In genomic region chr19:33905937-33906577, GRCh38 we compare ENCODE assay signal across 8 cellular contexts.
DNase-seq lines count a peak whose midpoint lies in the region; ATAC-seq and TF ChIP-seq lines count a peak whose summit lies in the region.

No MANE protein-coding gene starts in this region.

- ATAC-seq in aorta (ENCODE audit: low FRiP score) (peak; percentile 80), GM21526 (IDR thresholded peaks at IDR 0.05; ENCODE audit: low FRiP score, unreplicated experiment) (no peak), HG02840 (IDR thresholded peaks at IDR 0.05; ENCODE audit: low FRiP score, unreplicated experiment) (no peak)

- H3K36me3 ChIP-seq in aorta (ENCODE audit: control insufficient read depth in 1 of 2, insufficient read depth in 2 of 2, low read length in 1 of 2): no peaks in the 10 kb centered on the region

- peak overlapping the region; percentile 97 for H3K27ac Mint-ChIP-seq in endothelial cell (ENCODE audit: unreplicated experiment)

- H3K36me3 Mint-ChIP-seq in endothelial cell (ENCODE audit: low read depth, unreplicated experiment): peaks cover 22% of the 10 kb centered on the region

- DNase-seq in stimulated activated CD4-positive, alpha-beta T cell treated with anti-CD3 and anti-CD28 coated beads, Interleukin-15, amount 100 ng/mL, for 24 hours: peak; percentile 25
- no peak for DNase-seq in stimulated activated CD4-positive, alpha-beta T cell treated with anti-CD3 and anti-CD28 coated beads, Interleukin-4, amount 100 ng/mL, for 4 hours
- DNase-seq in endothelial cell (ENCODE audit: low spot score): peak; percentile 84
- DNase-seq in mesenteric fat pad (ENCODE audit: low spot score): peak; percentile 92
- peak; percentile 68 to 89 for DNase-seq in aorta
- DNase-seq in NCI-H345 treated with DMSO at 0.1 percent for 48 hours (lab: John Stamatoyannopoulos, UW; ENCODE audit: unreplicated experiment): no peak

- WGBS in aorta, 2 donors: 1% methylated on average over 37 to 60 of the region's 60 CpGs

- H3K27ac ChIP-seq in aorta (ENCODE audit: low read depth in 1 of 2, low read length in 2 of 2): no peak overlapping the region

- no peaks in the 10 kb centered on the region for H3K9me3 ChIP-seq in aorta (ENCODE audit: control insufficient read depth, low read length)

- H3K4me1 ChIP-seq in aorta (ENCODE audit: control insufficient read depth in 1 of 2, insufficient read depth in 2 of 2, low read length in 2 of 2): no peaks in the 10 kb centered on the region

- H3K27me3 ChIP-seq in aorta (ENCODE audit: control insufficient read depth in 1 of 2, insufficient read depth in 2 of 2, low read length in 1 of 2): peaks cover 0 to 2% of the 10 kb centered on the region in 2 donors

- TF ChIP-seq CTCF in endothelial cell (IDR thresholded peaks at IDR 0.05; ENCODE audit: unreplicated experiment): no peak

- peak overlapping the region in 1 of 2 donors; percentile 29 for H3K4me3 ChIP-seq in aorta (ENCODE audit: low read length in 2 of 2)

- no peaks in the 10 kb centered on the region for H3K9me3 Mint-ChIP-seq in endothelial cell (ENCODE audit: unreplicated experiment)

- peak overlapping the region; percentile 84 for H3K4me3 Mint-ChIP-seq in endothelial cell (ENCODE audit: unreplicated experiment)

- H3K4me1 Mint-ChIP-seq in endothelial cell (ENCODE audit: unreplicated experiment): peaks cover 52% of the 10 kb centered on the region

- peaks cover 14% of the 10 kb centered on the region for H3K27me3 Mint-ChIP-seq in endothelial cell (ENCODE audit: unreplicated experiment)

- intact Hi-C loops in aorta (cut with DNase I): loop anchor here in 1 of 2 donors (5.0 kb wide), 1 partner anchor 109 kb away; the partner anchor contains the start of gene KCTD15

Comparison
In these comparisons a context has a peak if more than half of its experiments do, and no peak if none do; other contexts are left out.
1. DNase-seq: peak in stimulated activated CD4-positive, alpha-beta T cell treated with anti-CD3 and anti-CD28 coated beads, Interleukin-15, amount 100 ng/mL, for 24 hours (single experiment), endothelial cell (single experiment), mesenteric fat pad (single experiment) and aorta (2 of 2); none in stimulated activated CD4-positive, alpha-beta T cell treated with anti-CD3 and anti-CD28 coated beads, Interleukin-4, amount 100 ng/mL, for 4 hours (0 of 2) and NCI-H345 treated with DMSO at 0.1 percent for 48 hours (single experiment).